9 cellular contexts compared by ENCODE assay signal in genomic region chr15:85623648-85624047, GRCh38.
DNase-seq lines count a peak whose midpoint lies in the region; ATAC-seq and TF ChIP-seq lines count a peak whose summit lies in the region.
"Had no signal": no experiment of that assay in that cellular context is flagged by ENCODE, and none has a peak within 500 bp of the region (broad histone marks: within the 10 kb centered on the region; RNA-seq: fewer than 3 reads in every experiment).

No MANE protein-coding gene starts in this region.

- no peaks in the 10 kb centered on the region for H3K27me3 Mint-ChIP-seq in MCF 10A (ENCODE audit: insufficient read depth, unreplicated experiment)
- no peaks in the 10 kb centered on the region for H3K27me3 Mint-ChIP-seq in activated naive CD8-positive, alpha-beta T cell

- CTCF ChIA-PET in MCF 10A (lab: Yijun Ruan, JAX): interaction anchor here (0.5 to 0.8 kb wide), 2 partner anchors 10 to 243 kb away, joined by 3 to 4 read pairs; no protein-coding TSS in a partner anchor

- TF ChIP-seq CTCF in breast epithelium (IDR thresholded peaks at IDR 0.05) (no peak), MCF 10A (IDR thresholded peaks at IDR 0.05; ENCODE audit: unreplicated experiment) (no peak), lower lobe of right lung (IDR thresholded peaks at IDR 0.05) (no peak), upper lobe of right lung (IDR thresholded peaks at IDR 0.05) (no peak)

- no peaks in the 10 kb centered on the region for H3K9me3 ChIP-seq in breast epithelium
- no peaks in the 10 kb centered on the region for H3K9me3 ChIP-seq in lower lobe of right lung
- H3K9me3 ChIP-seq in upper lobe of right lung: no peaks in the 10 kb centered on the region

- H3K27me3 ChIP-seq in breast epithelium (no peaks in the 10 kb centered on the region), lower lobe of right lung (ENCODE audit: low read depth) (no peaks in the 10 kb centered on the region), upper lobe of right lung (no peaks in the 10 kb centered on the region)

- H3K4me3 ChIP-seq in breast epithelium: peak overlapping the region; percentile 12 to 67 (median 55)
- H3K4me3 ChIP-seq in lower lobe of right lung: peak overlapping the region; percentile 54
- peak overlapping the region; percentile 47 for H3K4me3 ChIP-seq in upper lobe of right lung

- H3K4me3 Mint-ChIP-seq in MCF 10A (ENCODE audit: unreplicated experiment): no peak overlapping the region
- H3K4me3 Mint-ChIP-seq in activated naive CD8-positive, alpha-beta T cell: peak overlapping the region; percentile 21

- peaks cover 17% of the 10 kb centered on the region for H3K4me1 Mint-ChIP-seq in MCF 10A (ENCODE audit: insufficient read depth, unreplicated experiment)
- peaks cover 58% of the 10 kb centered on the region for H3K4me1 Mint-ChIP-seq in activated naive CD8-positive, alpha-beta T cell (ENCODE audit: low read depth)

- H3K27ac ChIP-seq in breast epithelium (peak overlapping the region; percentile 44 to 74), lower lobe of right lung (peak overlapping the region; percentile 70), upper lobe of right lung (no peak overlapping the region)

- POLR2A ChIA-PET in MCF 10A (lab: Yijun Ruan, JAX): interaction anchor here (1.3 kb wide), 1 partner anchor 10 kb away, joined by 3 read pairs; no protein-coding TSS in a partner anchor

- TF ChIP-seq POLR2A in breast epithelium (IDR thresholded peaks at IDR 0.05): no peak

- no peak overlapping the region for H3K27ac Mint-ChIP-seq in MCF 10A (ENCODE audit: low read depth, unreplicated experiment)
- peak overlapping the region; percentile 70 for H3K27ac Mint-ChIP-seq in activated naive CD8-positive, alpha-beta T cell

- peaks cover 30% of the 10 kb centered on the region for H3K36me3 Mint-ChIP-seq in MCF 10A (ENCODE audit: insufficient read depth, unreplicated experiment)
- H3K36me3 Mint-ChIP-seq in activated naive CD8-positive, alpha-beta T cell: peaks cover 13% of the 10 kb centered on the region

- BruUV-seq in MCF 10A (replicated peaks; lab: Mats Ljungman, UMichigan): no TSS peak

- H3K4me1 ChIP-seq in breast epithelium (peaks cover 0 to 10% of the 10 kb centered on the region in 2 donors), lower lobe of right lung (peaks cover 97% of the 10 kb centered on the region), upper lobe of right lung (peaks cover 93% of the 10 kb centered on the region)

- intact Hi-C loops in breast epithelium (cut with DNase I; ENCODE audit: low total_unique reads) (no loop called here), MCF 10A (cut with micrococcal nuclease) (no loop called here), lower lobe of right lung (cut with DNase I) (no loop called here), upper lobe of right lung (cut with DNase I) (no loop called here)

- no peaks in the 10 kb centered on the region for H3K9me3 Mint-ChIP-seq in MCF 10A (ENCODE audit: unreplicated experiment)
- H3K9me3 Mint-ChIP-seq in activated naive CD8-positive, alpha-beta T cell (ENCODE audit: low read depth): no peaks in the 10 kb centered on the region

- peak; percentile 21 to 44 for ATAC-seq in lower lobe of right lung
- peak; percentile 57 for ATAC-seq in upper lobe of right lung
- no peak for ATAC-seq in GM21390 (IDR thresholded peaks at IDR 0.05; ENCODE audit: unreplicated experiment)

- H3K36me3 ChIP-seq in breast epithelium (no peaks in the 10 kb centered on the region), lower lobe of right lung (peaks cover 29% of the 10 kb centered on the region), upper lobe of right lung (peaks cover 38% of the 10 kb centered on the region)

- DNase-seq in breast epithelium (ENCODE audit: low spot score in 2 of 2) (no peak), MCF 10A (ENCODE audit: unreplicated experiment) (no peak), lower lobe of right lung (no peak), upper lobe of right lung (no peak), COR-L47 (lab: John Stamatoyannopoulos, UW) (no peak)
- no peak for DNase-seq in stimulated activated CD4-positive, alpha-beta T cell treated with anti-CD3 and anti-CD28 coated beads, Interleukin-2, amount 100 ng/mL, for 24 hours
- DNase-seq: activated naive CD4-positive, alpha-beta T cell treated with anti-CD3 and anti-CD28 coated beads, Interleukin-2, amount 50 U/mL, for 16 hours had no signal
